In genomic region chr19:44334639-44335038, GRCh38 we compare ENCODE assay signal across 1 cellular context. TPM values are rescaled to one million over a fixed set of nuclear protein-coding genes. Genes with fewer than 3 reads are reported as not detected.
"Had no signal": no experiment of that assay in that cellular context is flagged by ENCODE, and none has a peak within 500 bp of the region (broad histone marks: within the 10 kb centered on the region; RNA-seq: fewer than 3 reads in every experiment).

No MANE protein-coding gene starts in this region.

RNA-seq across cellular contexts. Expression of gene ZNF112, which starts 21.8 kb away (rescaled TPM):
- polyA plus RNA-seq: immature natural killer cell had no signal
